Comparison of ENCODE assay signal across 21 cellular contexts in the genomic region with DNA sequence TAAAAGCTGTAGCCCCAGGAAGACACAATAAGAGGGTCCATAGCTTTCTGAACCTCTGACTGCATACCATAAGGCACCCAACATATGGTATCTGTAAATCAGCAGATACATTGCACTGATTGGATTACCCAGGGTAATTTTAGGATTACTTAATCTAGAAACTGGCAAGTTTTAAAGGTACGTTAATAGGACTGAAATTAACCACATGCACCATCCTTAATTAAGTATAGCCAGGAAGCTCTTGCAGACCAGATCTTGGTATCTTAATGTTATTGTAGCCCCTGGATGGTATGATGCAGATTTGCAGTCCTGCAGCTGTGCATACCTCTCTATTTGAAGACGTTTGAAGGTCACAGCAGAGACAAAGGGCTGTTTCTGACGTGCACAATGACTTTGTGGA.
"Had no signal": no experiment of that assay in that cellular context is flagged by ENCODE, and none has a peak within 500 bp of the region (broad histone marks: within the 10 kb centered on the region; RNA-seq: fewer than 3 reads in every experiment).

No MANE protein-coding gene starts in this region.

- H3K9me3 ChIP-seq: Peyer's patch had no signal

- ATAC-seq: activated T-cell treated with anti-CD3 and anti-CD28 coated beads, Interleukin-2, amount 50 U/mL, for 4 hours; K562; T-cell had no signal

- DNase-seq: activated CD4-positive, alpha-beta memory T cell treated with anti-CD3 and anti-CD28 coated beads for 36 hours; activated CD4-positive, alpha-beta T cell treated with anti-CD3 and anti-CD28 coated beads, Interleukin-2, amount 10 ng/mL, durations not matched to agents 7 days and 5 days; activated CD4-positive, CD25-positive, alpha-beta regulatory T cell; activated CD8-positive, alpha-beta memory T cell treated with anti-CD3 and anti-CD28 coated beads for 24 hours; activated effector memory CD4-positive, alpha-beta T cell treated with anti-CD3 and anti-CD28 coated beads, Interleukin-2, amount 50 U/mL, for 16 hours; activated naive CD4-positive, alpha-beta T cell treated with Interleukin-2 at 50 U/mL for 16 hours; activated T-cell treated with anti-CD3 and anti-CD28 coated beads, Interleukin-2, amount 50 U/mL, for 4 hours; amygdala; Karpas-422; NCI-H1417; NCI-H1930; NCI-H446; NCI-H526; NCI-H774; Peyer's patch; Right ventricle myocardium superior; T-cell; T-helper 2 cell; T1000 had no signal

- H3K4me3 ChIP-seq: K562, Peyer's patch had no signal

- H3K36me3 ChIP-seq: Peyer's patch had no signal

- H3K27ac ChIP-seq: RWPE1 had no signal

- H3K27me3 ChIP-seq: Peyer's patch had no signal
